ENCODE assay signal across 28 cellular contexts in genomic region chrX:78213331-78213730, GRCh38.
"Had no signal": no experiment of that assay in that cellular context is flagged by ENCODE, and none has a peak within 500 bp of the region (broad histone marks: within the 10 kb centered on the region; RNA-seq: fewer than 3 reads in every experiment).

No MANE protein-coding gene starts in this region.

- H3K4me3 Mint-ChIP-seq: activated CD4-positive, alpha-beta memory T cell treated with anti-CD3 and anti-CD28 coated beads for 36 hours; activated CD4-positive, alpha-beta T cell treated with anti-CD3 and anti-CD28 coated beads, Interleukin-2, amount 10 ng/mL, durations not matched to agents 24 days and 14 days; activated naive CD4-positive, alpha-beta T cell treated with anti-CD3 and anti-CD28 coated beads, Interleukin-2, amount 10 ng/mL, durations not matched to agents 7 days and 5 days; activated T-helper 1 cell treated with anti-CD3 and anti-CD28 coated beads, Interleukin-12 subunit alpha, Interleukin-12 subunit beta, Interleukin-2, Interleukin-4 antibody, amounts not matched to agents 30 ng/mL and 10 ng/mL and 1 ng/mL, durations not matched to agents 14 hours and 24 hours and 36 hours; effector memory CD8-positive, alpha-beta T cell; immature natural killer cell; memory B cell; natural killer cell; neural progenitor cell had no signal

- H3K9ac ChIP-seq: neural progenitor cell, parathyroid adenoma had no signal

- H3K4me1 Mint-ChIP-seq: activated CD4-positive, alpha-beta T cell treated with anti-CD3 and anti-CD28 coated beads, Interleukin-2, amount 10 ng/mL, durations not matched to agents 24 days and 14 days; activated naive CD4-positive, alpha-beta T cell treated with anti-CD3 and anti-CD28 coated beads, Interleukin-2, amount 10 ng/mL, durations not matched to agents 7 days and 5 days; immature natural killer cell; memory B cell; natural killer cell; neural progenitor cell had no signal

- H3K36me3 ChIP-seq: brain microvascular endothelial cell, gastroesophageal sphincter, neural progenitor cell, spleen, suprapubic skin, tibial artery, upper lobe of right lung, WERI-Rb-1 had no signal

- H3K27me3 Mint-ChIP-seq: activated CD4-positive, alpha-beta memory T cell treated with anti-CD3 and anti-CD28 coated beads for 36 hours; activated CD4-positive, alpha-beta T cell treated with anti-CD3 and anti-CD28 coated beads, Interleukin-2, amount 10 ng/mL, durations not matched to agents 24 days and 14 days; activated naive CD4-positive, alpha-beta T cell treated with anti-CD3 and anti-CD28 coated beads, Interleukin-2, amount 10 ng/mL, durations not matched to agents 7 days and 5 days; effector memory CD8-positive, alpha-beta T cell; memory B cell had no signal

- H3K27ac ChIP-seq: brain microvascular endothelial cell, gastroesophageal sphincter, neural progenitor cell, parathyroid adenoma, psoas muscle, spleen, suprapubic skin, tibial artery, upper lobe of right lung, WERI-Rb-1 had no signal

- H3K27me3 ChIP-seq: brain microvascular endothelial cell, gastroesophageal sphincter, neural progenitor cell, spleen, suprapubic skin, tibial artery, upper lobe of right lung had no signal

- H3K9me3 ChIP-seq: gastroesophageal sphincter, suprapubic skin, upper lobe of right lung had no signal

- DNase-seq: activated CD4-positive, alpha-beta memory T cell treated with anti-CD3 and anti-CD28 coated beads for 36 hours; activated CD4-positive, alpha-beta T cell treated with anti-CD3 and anti-CD28 coated beads, Interleukin-2, amount 10 ng/mL, durations not matched to agents 24 days and 14 days; activated CD8-positive, alpha-beta memory T cell treated with anti-CD3 and anti-CD28 coated beads, Interleukin-2, amount 50 U/mL, for 4 hours; activated effector memory CD4-positive, alpha-beta T cell treated with anti-CD3 and anti-CD28 coated beads, Interleukin-2, amount 50 U/mL, for 16 hours; activated naive CD4-positive, alpha-beta T cell treated with anti-CD3 and anti-CD28 coated beads, Interleukin-2, amount 10 ng/mL, durations not matched to agents 7 days and 5 days; activated T-cell treated with anti-CD3 and anti-CD28 coated beads, Interleukin-2, amount 50 U/mL, for 1 hour; amniotic stem cell; brain microvascular endothelial cell; cortex of kidney; effector memory CD8-positive, alpha-beta T cell; hypothalamus; immature natural killer cell; kidney; natural killer cell; occipital lobe; psoas muscle; spleen; stimulated activated naive CD4-positive, alpha-beta T cell; T-helper 2 cell; tibial artery; upper lobe of right lung; WERI-Rb-1 had no signal

- H3K9me3 Mint-ChIP-seq: activated CD4-positive, alpha-beta T cell treated with anti-CD3 and anti-CD28 coated beads, Interleukin-2, amount 10 ng/mL, durations not matched to agents 24 days and 14 days; effector memory CD8-positive, alpha-beta T cell had no signal

- H3K4me3 ChIP-seq: gastroesophageal sphincter, neural progenitor cell, psoas muscle, spleen, suprapubic skin, tibial artery, upper lobe of right lung had no signal

- H3K4me1 ChIP-seq: gastroesophageal sphincter, neural progenitor cell, parathyroid adenoma, psoas muscle, spleen, suprapubic skin, tibial artery, upper lobe of right lung had no signal

- H3K36me3 Mint-ChIP-seq: activated CD4-positive, alpha-beta memory T cell treated with anti-CD3 and anti-CD28 coated beads for 36 hours; activated naive CD4-positive, alpha-beta T cell treated with anti-CD3 and anti-CD28 coated beads, Interleukin-2, amount 10 ng/mL, durations not matched to agents 7 days and 5 days; immature natural killer cell; natural killer cell; neural progenitor cell had no signal

- H3K27ac Mint-ChIP-seq: activated CD4-positive, alpha-beta memory T cell treated with anti-CD3 and anti-CD28 coated beads for 36 hours; activated CD4-positive, alpha-beta T cell treated with anti-CD3 and anti-CD28 coated beads, Interleukin-2, amount 10 ng/mL, durations not matched to agents 24 days and 14 days; activated naive CD4-positive, alpha-beta T cell treated with anti-CD3 and anti-CD28 coated beads, Interleukin-2, amount 10 ng/mL, durations not matched to agents 7 days and 5 days; activated T-helper 1 cell treated with anti-CD3 and anti-CD28 coated beads, Interleukin-12 subunit alpha, Interleukin-12 subunit beta, Interleukin-2, Interleukin-4 antibody, amounts not matched to agents 30 ng/mL and 10 ng/mL and 1 ng/mL, durations not matched to agents 14 hours and 24 hours and 36 hours; effector memory CD8-positive, alpha-beta T cell; immature natural killer cell; memory B cell; natural killer cell; neural progenitor cell had no signal
